In genomic region chr12:58415716-58416115, GRCh38 we compare ENCODE assay signal across 1 cellular context.
TF ChIP-seq lines count a peak whose summit lies in the region.

No MANE protein-coding gene starts in this region.

TF ChIP-seq in A549, 52 proteins besides CTCF, POLR2A, EP300 and RAD21 (continued from another document):
- TF ChIP-seq HMGXB4 (CRISPR knock-in tag; IDR thresholded peaks at IDR 0.05; ENCODE audit: borderline replicate concordance) (no peak), GATA3 (IDR thresholded peaks at IDR 0.05; ENCODE audit: borderline replicate concordance) (no peak), PHF8 (IDR thresholded peaks at IDR 0.05; ENCODE audit: borderline replicate concordance, low read depth) (no peak), FOSL2 (IDR thresholded peaks at IDR 0.05) (no peak), FOSL2 (CRISPR knock-in tag; IDR thresholded peaks at IDR 0.05) (no peak), ZC3H11A (IDR thresholded peaks at IDR 0.05) (no peak)
